ENCODE assay signal across 1 cellular context in genomic region chr1:24744911-24745710, GRCh38.
TF ChIP-seq lines count a peak whose summit lies in the region.

Gene CLIC4 (plus strand): TSS chr1:24745447. CDS start chr1:24745554, 107 bp downstream.

TF ChIP-seq in HepG2, 621 proteins besides CTCF, POLR2A, EP300 and RAD21 (continued from another document and continues in another):
- TF ChIP-seq, protein P1, sequence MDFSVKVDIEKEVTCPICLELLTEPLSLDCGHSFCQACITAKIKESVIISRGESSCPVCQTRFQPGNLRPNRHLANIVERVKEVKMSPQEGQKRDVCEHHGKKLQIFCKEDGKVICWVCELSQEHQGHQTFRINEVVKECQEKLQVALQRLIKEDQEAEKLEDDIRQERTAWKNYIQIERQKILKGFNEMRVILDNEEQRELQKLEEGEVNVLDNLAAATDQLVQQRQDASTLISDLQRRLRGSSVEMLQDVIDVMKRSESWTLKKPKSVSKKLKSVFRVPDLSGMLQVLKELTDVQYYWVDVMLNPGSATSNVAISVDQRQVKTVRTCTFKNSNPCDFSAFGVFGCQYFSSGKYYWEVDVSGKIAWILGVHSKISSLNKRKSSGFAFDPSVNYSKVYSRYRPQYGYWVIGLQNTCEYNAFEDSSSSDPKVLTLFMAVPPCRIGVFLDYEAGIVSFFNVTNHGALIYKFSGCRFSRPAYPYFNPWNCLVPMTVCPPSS (IDR thresholded peaks at IDR 0.05), result no peak
- TF ChIP-seq, protein P2, sequence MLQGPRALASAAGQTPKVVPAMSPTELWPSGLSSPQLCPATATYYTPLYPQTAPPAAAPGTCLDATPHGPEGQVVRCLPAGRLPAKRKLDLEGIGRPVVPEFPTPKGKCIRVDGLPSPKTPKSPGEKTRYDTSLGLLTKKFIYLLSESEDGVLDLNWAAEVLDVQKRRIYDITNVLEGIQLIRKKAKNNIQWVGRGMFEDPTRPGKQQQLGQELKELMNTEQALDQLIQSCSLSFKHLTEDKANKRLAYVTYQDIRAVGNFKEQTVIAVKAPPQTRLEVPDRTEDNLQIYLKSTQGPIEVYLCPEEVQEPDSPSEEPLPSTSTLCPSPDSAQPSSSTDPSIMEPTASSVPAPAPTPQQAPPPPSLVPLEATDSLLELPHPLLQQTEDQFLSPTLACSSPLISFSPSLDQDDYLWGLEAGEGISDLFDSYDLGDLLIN (CRISPR knock-in tag; IDR thresholded peaks at IDR 0.05; ENCODE audit: borderline replicate concordance), result no peak
- TF ChIP-seq BCL6 (CRISPR knock-in tag; IDR thresholded peaks at IDR 0.05) (peak; percentile 5; the same call in 1 of the 2 replicates), PHF8 (CRISPR knock-in tag; IDR thresholded peaks at IDR 0.05) (peak; percentile 60), ZNF136 (CRISPR knock-in tag; IDR thresholded peaks at IDR 0.05; ENCODE audit: low read depth) (no peak), HNRNPUL1 (IDR thresholded peaks at IDR 0.05; ENCODE audit: low read depth, low read length) (peak; percentile 64; the same call in 1 of the 2 replicates), ZHX1 (CRISPR knock-in tag; IDR thresholded peaks at IDR 0.05; ENCODE audit: low read depth) (peak; percentile 36; the same call in 1 of the 2 replicates), BRD4 (CRISPR knock-in tag; IDR thresholded peaks at IDR 0.05) (peak; percentile 65; the same call in 1 of the 2 replicates), ZNF557 (CRISPR knock-in tag; IDR thresholded peaks at IDR 0.05) (no peak), AHR (CRISPR knock-in tag; IDR thresholded peaks at IDR 0.05) (no peak), SMYD3 (CRISPR knock-in tag; IDR thresholded peaks at IDR 0.05) (0 out of 2 replicates have a peak, but pooled peaks have one; percentile 25), ZKSCAN5 (CRISPR knock-in tag; IDR thresholded peaks at IDR 0.05) (no peak), MED13 (CRISPR knock-in tag; IDR thresholded peaks at IDR 0.05) (peak; percentile 19; the same call in 1 of the 2 replicates), ZFX (CRISPR knock-in tag; IDR thresholded peaks at IDR 0.05; ENCODE audit: low read depth) (peak; percentile 36; the same call in 1 of the 2 replicates), NFYC (CRISPR knock-in tag; IDR thresholded peaks at IDR 0.05) (peak; percentile 28; the same call in 1 of the 2 replicates), ZNF619 (CRISPR knock-in tag; IDR thresholded peaks at IDR 0.05) (peak; percentile 74; the same call in 1 of the 2 replicates), IKZF5 (CRISPR knock-in tag; IDR thresholded peaks at IDR 0.05) (peak; percentile 43), DR1 (CRISPR knock-in tag; IDR thresholded peaks at IDR 0.05) (peak; percentile 85), ZNF616 (CRISPR knock-in tag; IDR thresholded peaks at IDR 0.05; ENCODE audit: low read depth) (no peak), MBD4 (IDR thresholded peaks at IDR 0.05; ENCODE audit: borderline replicate concordance, low read length) (no peak), SP4 (CRISPR knock-in tag; IDR thresholded peaks at IDR 0.05) (peak; percentile 99), RELA (CRISPR knock-in tag; IDR thresholded peaks at IDR 0.05) (no peak), LCORL (IDR thresholded peaks at IDR 0.05) (no peak), LCORL (CRISPR knock-in tag; IDR thresholded peaks at IDR 0.05) (peak; percentile 89), RAD51 (IDR thresholded peaks at IDR 0.05; ENCODE audit: borderline replicate concordance) (no peak), NR2F2 (IDR thresholded peaks at IDR 0.05; ENCODE audit: borderline replicate concordance, low read depth) (no peak), ZBTB34 (CRISPR knock-in tag; IDR thresholded peaks at IDR 0.05) (no peak), ZNF225 (CRISPR knock-in tag; IDR thresholded peaks at IDR 0.05) (no peak), NRL (CRISPR knock-in tag; IDR thresholded peaks at IDR 0.05; ENCODE audit: borderline replicate concordance) (0 out of 2 replicates have a peak, but pooled peaks have one; percentile 18), MTF2 (CRISPR knock-in tag; IDR thresholded peaks at IDR 0.05; ENCODE audit: borderline replicate concordance) (no peak; the same call in 1 of the 2 replicates)
- TF ChIP-seq, protein P3, sequence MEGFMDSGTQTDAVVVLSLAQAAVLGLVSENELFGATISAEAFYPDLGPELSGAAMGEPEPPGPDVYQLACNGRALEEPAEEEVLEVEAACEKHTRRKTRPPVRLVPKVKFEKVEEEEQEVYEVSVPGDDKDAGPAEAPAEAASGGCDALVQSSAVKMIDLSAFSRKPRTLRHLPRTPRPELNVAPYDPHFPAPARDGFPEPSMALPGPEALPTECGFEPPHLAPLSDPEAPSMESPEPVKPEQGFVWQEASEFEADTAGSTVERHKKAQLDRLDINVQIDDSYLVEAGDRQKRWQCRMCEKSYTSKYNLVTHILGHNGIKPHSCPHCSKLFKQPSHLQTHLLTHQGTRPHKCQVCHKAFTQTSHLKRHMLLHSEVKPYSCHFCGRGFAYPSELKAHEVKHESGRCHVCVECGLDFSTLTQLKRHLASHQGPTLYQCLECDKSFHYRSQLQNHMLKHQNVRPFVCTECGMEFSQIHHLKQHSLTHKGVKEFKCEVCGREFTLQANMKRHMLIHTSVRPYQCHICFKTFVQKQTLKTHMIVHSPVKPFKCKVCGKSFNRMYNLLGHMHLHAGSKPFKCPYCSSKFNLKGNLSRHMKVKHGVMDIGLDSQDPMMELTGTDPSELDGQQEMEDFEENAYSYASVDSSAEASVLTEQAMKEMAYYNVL (CRISPR knock-in tag; IDR thresholded peaks at IDR 0.05; ENCODE audit: borderline replicate concordance), result peak; percentile 56
- TF ChIP-seq, protein P4, sequence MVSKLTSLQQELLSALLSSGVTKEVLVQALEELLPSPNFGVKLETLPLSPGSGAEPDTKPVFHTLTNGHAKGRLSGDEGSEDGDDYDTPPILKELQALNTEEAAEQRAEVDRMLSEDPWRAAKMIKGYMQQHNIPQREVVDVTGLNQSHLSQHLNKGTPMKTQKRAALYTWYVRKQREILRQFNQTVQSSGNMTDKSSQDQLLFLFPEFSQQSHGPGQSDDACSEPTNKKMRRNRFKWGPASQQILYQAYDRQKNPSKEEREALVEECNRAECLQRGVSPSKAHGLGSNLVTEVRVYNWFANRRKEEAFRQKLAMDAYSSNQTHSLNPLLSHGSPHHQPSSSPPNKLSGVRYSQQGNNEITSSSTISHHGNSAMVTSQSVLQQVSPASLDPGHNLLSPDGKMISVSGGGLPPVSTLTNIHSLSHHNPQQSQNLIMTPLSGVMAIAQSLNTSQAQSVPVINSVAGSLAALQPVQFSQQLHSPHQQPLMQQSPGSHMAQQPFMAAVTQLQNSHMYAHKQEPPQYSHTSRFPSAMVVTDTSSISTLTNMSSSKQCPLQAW (CRISPR knock-in tag; IDR thresholded peaks at IDR 0.05), result peak; percentile 91
- TF ChIP-seq, protein P5, sequence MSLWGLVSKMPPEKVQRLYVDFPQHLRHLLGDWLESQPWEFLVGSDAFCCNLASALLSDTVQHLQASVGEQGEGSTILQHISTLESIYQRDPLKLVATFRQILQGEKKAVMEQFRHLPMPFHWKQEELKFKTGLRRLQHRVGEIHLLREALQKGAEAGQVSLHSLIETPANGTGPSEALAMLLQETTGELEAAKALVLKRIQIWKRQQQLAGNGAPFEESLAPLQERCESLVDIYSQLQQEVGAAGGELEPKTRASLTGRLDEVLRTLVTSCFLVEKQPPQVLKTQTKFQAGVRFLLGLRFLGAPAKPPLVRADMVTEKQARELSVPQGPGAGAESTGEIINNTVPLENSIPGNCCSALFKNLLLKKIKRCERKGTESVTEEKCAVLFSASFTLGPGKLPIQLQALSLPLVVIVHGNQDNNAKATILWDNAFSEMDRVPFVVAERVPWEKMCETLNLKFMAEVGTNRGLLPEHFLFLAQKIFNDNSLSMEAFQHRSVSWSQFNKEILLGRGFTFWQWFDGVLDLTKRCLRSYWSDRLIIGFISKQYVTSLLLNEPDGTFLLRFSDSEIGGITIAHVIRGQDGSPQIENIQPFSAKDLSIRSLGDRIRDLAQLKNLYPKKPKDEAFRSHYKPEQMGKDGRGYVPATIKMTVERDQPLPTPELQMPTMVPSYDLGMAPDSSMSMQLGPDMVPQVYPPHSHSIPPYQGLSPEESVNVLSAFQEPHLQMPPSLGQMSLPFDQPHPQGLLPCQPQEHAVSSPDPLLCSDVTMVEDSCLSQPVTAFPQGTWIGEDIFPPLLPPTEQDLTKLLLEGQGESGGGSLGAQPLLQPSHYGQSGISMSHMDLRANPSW (CRISPR knock-in tag; IDR thresholded peaks at IDR 0.05; ENCODE audit: borderline replicate concordance), result peak; percentile 51; the same call in 1 of the 2 replicates
- TF ChIP-seq, protein P6, sequence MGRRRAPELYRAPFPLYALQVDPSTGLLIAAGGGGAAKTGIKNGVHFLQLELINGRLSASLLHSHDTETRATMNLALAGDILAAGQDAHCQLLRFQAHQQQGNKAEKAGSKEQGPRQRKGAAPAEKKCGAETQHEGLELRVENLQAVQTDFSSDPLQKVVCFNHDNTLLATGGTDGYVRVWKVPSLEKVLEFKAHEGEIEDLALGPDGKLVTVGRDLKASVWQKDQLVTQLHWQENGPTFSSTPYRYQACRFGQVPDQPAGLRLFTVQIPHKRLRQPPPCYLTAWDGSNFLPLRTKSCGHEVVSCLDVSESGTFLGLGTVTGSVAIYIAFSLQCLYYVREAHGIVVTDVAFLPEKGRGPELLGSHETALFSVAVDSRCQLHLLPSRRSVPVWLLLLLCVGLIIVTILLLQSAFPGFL (CRISPR knock-in tag; IDR thresholded peaks at IDR 0.05), result no peak
